In genomic region chr6:16239090-16239797, GRCh38 we compare ENCODE assay signal across 1 cellular context.
TF ChIP-seq lines count a peak whose summit lies in the region.

No MANE protein-coding gene starts in this region.

TF ChIP-seq in K562, 482 proteins besides CTCF, POLR2A, EP300 and RAD21 (continued from another document):
- TF ChIP-seq THRB (CRISPR knock-in tag; conservative IDR thresholded peaks at IDR 0.05): no peak
- TF ChIP-seq ZFX (CRISPR knock-in tag; IDR thresholded peaks at IDR 0.05): peak; percentile 71
- peak; percentile 26 for TF ChIP-seq GABPB1 (CRISPR knock-in tag; IDR thresholded peaks at IDR 0.05)
- no peak for TF ChIP-seq GTF2A2 (tag; IDR thresholded peaks at IDR 0.05)
- no peak for TF ChIP-seq ZNF778 (CRISPR knock-in tag; IDR thresholded peaks at IDR 0.05)
- no peak for TF ChIP-seq CBFA2T3 (IDR thresholded peaks at IDR 0.05)
- TF ChIP-seq ZNF121 (CRISPR knock-in tag; conservative IDR thresholded peaks at IDR 0.05): no peak
- TF ChIP-seq ZNF561 (CRISPR knock-in tag; conservative IDR thresholded peaks at IDR 0.05): no peak
- TF ChIP-seq BRF2 (IDR thresholded peaks at IDR 0.05; ENCODE audit: borderline replicate concordance, insufficient read depth, insufficient read length): no peak
- no peak for TF ChIP-seq ETV5 (CRISPR knock-in tag; IDR thresholded peaks at IDR 0.05; ENCODE audit: low read depth)
- TF ChIP-seq CHD7 (IDR thresholded peaks at IDR 0.05; ENCODE audit: low read depth, low read length): no peak
- no peak for TF ChIP-seq ZNF282 (CRISPR knock-in tag; IDR thresholded peaks at IDR 0.05)
TF ChIP-seq in K562: peak in this region for 63.
